Comparison of ENCODE assay signal across 25 cellular contexts in the genomic region with DNA sequence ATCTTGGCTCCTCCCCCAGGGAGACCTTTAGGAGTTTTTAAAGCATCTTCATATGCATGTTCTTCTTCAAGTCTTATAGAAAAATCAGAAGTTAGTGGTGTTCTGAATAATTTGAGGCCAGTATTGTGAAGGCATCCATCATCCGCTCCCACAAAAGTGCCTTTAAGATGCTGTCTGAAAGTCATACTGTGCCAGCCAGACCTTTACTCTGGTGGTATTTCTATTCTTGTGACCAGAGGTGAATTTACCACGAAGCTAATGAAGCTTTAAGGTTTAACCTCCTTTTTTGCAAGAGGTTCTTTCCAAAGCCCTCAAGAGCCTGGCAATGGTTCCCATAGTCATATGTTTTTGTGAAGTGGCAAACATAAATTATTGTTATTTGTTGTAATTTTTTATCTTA.
"Had no signal": no experiment of that assay in that cellular context is flagged by ENCODE, and none has a peak within 500 bp of the region (broad histone marks: within the 10 kb centered on the region; RNA-seq: fewer than 3 reads in every experiment).

No MANE protein-coding gene starts in this region.

- H3K4me1 Mint-ChIP-seq: naive thymus-derived CD4-positive, alpha-beta T cell; natural killer cell; stimulated activated effector memory CD8-positive, alpha-beta T cell treated with anti-CD3 and anti-CD28 coated beads, Interleukin-12 subunit alpha, Interleukin-12 subunit beta, amount 100 ng/mL, for 72 hours; stimulated activated naive CD8-positive, alpha-beta T cell treated with anti-CD3 and anti-CD28 coated beads, Interleukin-15, amount 100 ng/mL, for 72 hours had no signal

- H3K4me3 Mint-ChIP-seq: naive thymus-derived CD4-positive, alpha-beta T cell; natural killer cell; neural progenitor cell; stimulated activated effector memory CD8-positive, alpha-beta T cell treated with anti-CD3 and anti-CD28 coated beads, Interleukin-12 subunit alpha, Interleukin-12 subunit beta, amount 100 ng/mL, for 72 hours; stimulated activated naive CD8-positive, alpha-beta T cell treated with anti-CD3 and anti-CD28 coated beads, Interleukin-15, amount 100 ng/mL, for 72 hours had no signal

- H3K4me1 ChIP-seq: neural progenitor cell, prostate gland had no signal

- ATAC-seq: naive thymus-derived CD4-positive, alpha-beta T cell; natural killer cell; pancreas; stimulated activated effector memory CD8-positive, alpha-beta T cell treated with anti-CD3 and anti-CD28 coated beads, Interleukin-12 subunit alpha, Interleukin-12 subunit beta, amount 100 ng/mL, for 72 hours; stimulated activated naive CD8-positive, alpha-beta T cell treated with anti-CD3 and anti-CD28 coated beads, Interleukin-15, amount 100 ng/mL, for 72 hours; stimulated activated naive CD8-positive, alpha-beta T cell treated with anti-CD3 and anti-CD28 coated beads, Interleukin-15, Interleukin-2, amounts not matched to agents 100 U/mL and 50 U/mL, for 24 hours had no signal

- DNase-seq: naive thymus-derived CD4-positive, alpha-beta T cell; natural killer cell; pancreas; retina; spleen; stimulated activated CD4-positive, alpha-beta T cell treated with anti-CD3 and anti-CD28 coated beads, Interleukin-12 subunit alpha, Interleukin-12 subunit beta, amount 100 ng/mL, for 4 hours; stimulated activated CD4-positive, alpha-beta T cell treated with anti-CD3 and anti-CD28 coated beads, Interleukin-1b, Interleukin-23, amount 100 ng/mL, for 48 hours; stimulated activated CD4-positive, alpha-beta T cell treated with anti-CD3 and anti-CD28 coated beads, Interleukin-4, amount 100 ng/mL, for 24 hours; stimulated activated naive CD4-positive, alpha-beta T cell; stimulated activated naive CD8-positive, alpha-beta T cell treated with anti-CD3 and anti-CD28 coated beads, Interleukin-15, amount 100 ng/mL, for 72 hours; stimulated activated naive CD8-positive, alpha-beta T cell treated with anti-CD3 and anti-CD28 coated beads, Interleukin-15, Interleukin-2, amounts not matched to agents 100 U/mL and 50 U/mL, for 24 hours; substantia nigra; thyroid gland; trophoblast cell; upper lobe of left lung had no signal

- H3K27me3 ChIP-seq: neural progenitor cell, pancreas, right atrium auricular region, spleen, suprapubic skin, thyroid gland, tibial nerve, upper lobe of left lung had no signal

- H3K27ac Mint-ChIP-seq: naive thymus-derived CD4-positive, alpha-beta T cell; natural killer cell; neural progenitor cell; stimulated activated effector memory CD8-positive, alpha-beta T cell treated with anti-CD3 and anti-CD28 coated beads, Interleukin-12 subunit alpha, Interleukin-12 subunit beta, amount 100 ng/mL, for 72 hours; stimulated activated naive CD8-positive, alpha-beta T cell treated with anti-CD3 and anti-CD28 coated beads, Interleukin-15, amount 100 ng/mL, for 72 hours had no signal

- H3K9ac ChIP-seq: neural progenitor cell had no signal

- H3K9me3 Mint-ChIP-seq: natural killer cell; neural progenitor cell; stimulated activated effector memory CD8-positive, alpha-beta T cell treated with anti-CD3 and anti-CD28 coated beads, Interleukin-12 subunit alpha, Interleukin-12 subunit beta, amount 100 ng/mL, for 72 hours; stimulated activated naive CD8-positive, alpha-beta T cell treated with anti-CD3 and anti-CD28 coated beads, Interleukin-15, amount 100 ng/mL, for 72 hours had no signal

- H3K4me2 ChIP-seq: neural progenitor cell, smooth muscle cell had no signal

- H3K4me3 ChIP-seq: neural progenitor cell, pancreas, prostate gland, right atrium auricular region, skin epidermis, smooth muscle cell, spleen, suprapubic skin, thyroid gland, upper lobe of left lung had no signal

- H3K27ac ChIP-seq: neural progenitor cell, pancreas, prostate gland, suprapubic skin, thyroid gland, upper lobe of left lung had no signal

- H3K9me3 ChIP-seq: pancreas, prostate gland, right atrium auricular region, spleen, suprapubic skin, thoracic aorta, thyroid gland, tibial nerve, upper lobe of left lung had no signal

- H3K36me3 Mint-ChIP-seq: natural killer cell; neural progenitor cell; stimulated activated effector memory CD8-positive, alpha-beta T cell treated with anti-CD3 and anti-CD28 coated beads, Interleukin-12 subunit alpha, Interleukin-12 subunit beta, amount 100 ng/mL, for 72 hours had no signal

- H3K36me3 ChIP-seq: neural progenitor cell, pancreas, prostate gland, right atrium auricular region, spleen, suprapubic skin, thoracic aorta, thyroid gland, tibial nerve, upper lobe of left lung had no signal

- FAIRE-seq: pancreas, urothelium cell line had no signal
